In genomic region chr12:30568453-30568852, GRCh38 we compare ENCODE assay signal across 8 cellular contexts.
"Had no signal": no experiment of that assay in that cellular context is flagged by ENCODE, and none has a peak within 500 bp of the region (broad histone marks: within the 10 kb centered on the region; RNA-seq: fewer than 3 reads in every experiment).

No MANE protein-coding gene starts in this region.

- H3K27ac ChIP-seq: HL-60, KMS-11 had no signal

- H3K4me3 ChIP-seq: K562 had no signal

- DNase-seq: IMR-90, KBM-7, KG1 had no signal

- ATAC-seq: HepG2, K562 had no signal

- FAIRE-seq: HepG2, HTR-8/SVneo, K562 had no signal
